In genomic region chr19:43532962-43533545, GRCh38 we compare ENCODE assay signal across 1 cellular context.
A peak's percentile ranks its signal among the peaks of the same experiment; 100 is the strongest.
TF ChIP-seq lines count a peak whose summit lies in the region.

Gene ZNF575 (plus strand): TSS chr19:43533188. CDS start chr19:43534423, 1,235 bp downstream.

TF ChIP-seq in SK-N-SH, 30 proteins besides CTCF, POLR2A, EP300 and RAD21 (continued from another document):
- TF ChIP-seq NRF1 (IDR thresholded peaks at IDR 0.05; ENCODE audit: low read depth, low read length) (peak; percentile 84), USF2 (IDR thresholded peaks at IDR 0.05; ENCODE audit: borderline replicate concordance, low read depth, low read length) (no peak), IRF3 (IDR thresholded peaks at IDR 0.05; ENCODE audit: low read depth, low read length) (no peak), RFX5 (IDR thresholded peaks at IDR 0.05; ENCODE audit: low read length) (0 out of 2 replicates have a peak, but pooled peaks have one; percentile 42), CHD2 (IDR thresholded peaks at IDR 0.05; ENCODE audit: low read length, partially characterized antibody) (peak; percentile 52), MAX (IDR thresholded peaks at IDR 0.05; ENCODE audit: low read depth) (peak; percentile 89), FOXJ3 (CRISPR knock-in tag; IDR thresholded peaks at IDR 0.05) (no peak), JUND (IDR thresholded peaks at IDR 0.05) (no peak), ZBTB33 (IDR thresholded peaks at IDR 0.05; ENCODE audit: borderline replicate concordance, low read depth) (no peak; the same call in 1 of the 2 replicates), PBX3 (IDR thresholded peaks at IDR 0.05) (peak; percentile 13; the same call in 1 of the 2 replicates), TCF12 (IDR thresholded peaks at IDR 0.05) (peak; percentile 37; the same call in 1 of the 2 replicates), TAF1 (IDR thresholded peaks at IDR 0.05; ENCODE audit: borderline replicate concordance, low read depth, low read length) (peak; percentile 59; the same call in 1 of the 2 replicates), GATA2 (CRISPR knock-in tag; IDR thresholded peaks at IDR 0.05) (no peak), SIN3A (IDR thresholded peaks at IDR 0.05; ENCODE audit: borderline replicate concordance, low read depth, low read length) (peak; percentile 39; the same call in 1 of the 2 replicates), RXRA (IDR thresholded peaks at IDR 0.05; ENCODE audit: borderline replicate concordance, low read depth) (no peak), USF1 (IDR thresholded peaks at IDR 0.05; ENCODE audit: borderline replicate concordance, low read depth) (no peak), MEF2A (IDR thresholded peaks at IDR 0.05; ENCODE audit: borderline replicate concordance, low read depth) (no peak), TEAD4 (IDR thresholded peaks at IDR 0.05; ENCODE audit: borderline replicate concordance, insufficient read depth) (no peak)
